In genomic region chr9:35847786-35848185, GRCh38 we compare ENCODE assay signal across 12 cellular contexts. TPM values are rescaled to one million over a fixed set of nuclear protein-coding genes. Genes with fewer than 3 reads are reported as not detected.
DNase-seq lines count a peak whose midpoint lies in the region; ATAC-seq and TF ChIP-seq lines count a peak whose summit lies in the region.
"Had no signal": no experiment of that assay in that cellular context is flagged by ENCODE, and none has a peak within 500 bp of the region (broad histone marks: within the 10 kb centered on the region; RNA-seq: fewer than 3 reads in every experiment).

No MANE protein-coding gene starts in this region.

- DNase-seq in heart right ventricle (no peak), Right ventricle myocardium superior (no peak), adipocyte (ENCODE audit: low read depth) (no peak), tibial artery (peak; percentile 5 to 13), cerebellar nuclear complex (lab: John Stamatoyannopoulos, UW) (no peak), T-helper 2 cell (no peak)
- DNase-seq: activated CD4-positive, alpha-beta T cell treated with anti-CD3 and anti-CD28 coated beads, Interleukin-2, amount 10 ng/mL, durations not matched to agents 24 days and 14 days; BE2C; Kasumi-1; stimulated activated CD4-positive, alpha-beta T cell treated with anti-CD3 and anti-CD28 coated beads, Interleukin-12 subunit alpha, Interleukin-12 subunit beta, amount 100 ng/mL, for 4 hours had no signal

- H3K27me3 ChIP-seq in heart right ventricle: peaks cover 0 to 69% (median 3%) of the 10 kb centered on the region in 7 donors
- no peaks in the 10 kb centered on the region for H3K27me3 ChIP-seq in adipocyte (replicated peaks; ENCODE audit: control insufficient read depth, insufficient read depth, low read length)
- no peaks in the 10 kb centered on the region for H3K27me3 ChIP-seq in tibial artery
- H3K27me3 ChIP-seq: BE2C had no signal

- TF ChIP-seq CTCF in heart right ventricle (IDR thresholded peaks at IDR 0.05): no peak
- TF ChIP-seq CTCF in tibial artery (IDR thresholded peaks at IDR 0.05): no peak

- ATAC-seq in heart right ventricle (no peak), Right ventricle myocardium superior (ENCODE audit: poor library complexity) (no peak), HG02885 (IDR thresholded peaks at IDR 0.05; ENCODE audit: poor library complexity, unreplicated experiment) (peak; percentile 10), GM18520 (IDR thresholded peaks at IDR 0.05; ENCODE audit: unreplicated experiment) (no peak)

- intact Hi-C loops in heart right ventricle (cut with DNase I) (no loop called here), Right ventricle myocardium superior (cut with DNase I) (no loop called here), tibial artery (cut with DNase I; ENCODE audit: low total_unique reads) (no loop called here)

- H3K27ac ChIP-seq in heart right ventricle: peak overlapping the region in 8 of 10 donors; percentile 23 to 66 (median 55)
- H3K27ac ChIP-seq in tibial artery: peak overlapping the region; percentile 42 to 44

- H3K4me1 ChIP-seq in heart right ventricle: peaks cover 2 to 56% (median 31%) of the 10 kb centered on the region in 9 donors
- H3K4me1 ChIP-seq in adipocyte (ENCODE audit: control insufficient read depth, insufficient read depth, low read length): peaks cover 35% of the 10 kb centered on the region
- H3K4me1 ChIP-seq in tibial artery: peaks cover 0 to 42% (median 24%) of the 10 kb centered on the region in 4 donors
- H3K4me1 ChIP-seq: BE2C had no signal

- H3K4me3 ChIP-seq in heart right ventricle (no peak overlapping the region), adipocyte (ENCODE audit: low read length) (no peak overlapping the region), tibial artery (no peak overlapping the region)

- 95% methylated on average over 1 of the region's 1 CpG for WGBS in heart right ventricle, 2 donors

- H3K36me3 ChIP-seq in heart right ventricle (peaks cover 0 to 20% (median 0%) of the 10 kb centered on the region in 9 donors), adipocyte (ENCODE audit: control insufficient read depth, insufficient read depth, low read length, severe bottlenecking) (peaks cover 2% of the 10 kb centered on the region), tibial artery (peaks cover 12 to 47% (median 12%) of the 10 kb centered on the region in 3 donors)
- H3K36me3 ChIP-seq: BE2C had no signal

- peak overlapping the region; percentile 14 for H3K9ac ChIP-seq in adipocyte (ENCODE audit: low read length)

- H3K9me3 ChIP-seq in heart right ventricle (no peaks in the 10 kb centered on the region), adipocyte (ENCODE audit: control insufficient read depth, low read length) (no peaks in the 10 kb centered on the region), tibial artery (no peaks in the 10 kb centered on the region)
- H3K9me3 ChIP-seq: BE2C had no signal

RNA-seq across cellular contexts. Expression of gene TMEM8B, which starts 18.8 kb away (rescaled TPM):
- total RNA-seq in heart right ventricle (10 to 100 TPM; 13.6 to 22.9 (median 20.5) TPM), Right ventricle myocardium superior (13.3 TPM)
- polyA plus RNA-seq in heart right ventricle: 1 to 10 TPM; 6.7 to 8.0 TPM

RNA-seq across cellular contexts. Expression of gene FAM221B, which starts 19.3 kb away (rescaled TPM):
- total RNA-seq in heart right ventricle: not detected
- not detected for polyA plus RNA-seq in heart right ventricle
- not detected for total RNA-seq in Right ventricle myocardium superior
- total RNA-seq: activated CD4-positive, alpha-beta T cell treated with anti-CD3 and anti-CD28 coated beads, Interleukin-2, amount 10 ng/mL, durations not matched to agents 24 days and 14 days had no signal

RNA-seq across cellular contexts. Expression of gene OR13J1, which starts 22.4 kb away (rescaled TPM):
- total RNA-seq in heart right ventricle: not detected
- polyA plus RNA-seq in heart right ventricle: not detected
- not detected for total RNA-seq in Right ventricle myocardium superior
- total RNA-seq: activated CD4-positive, alpha-beta T cell treated with anti-CD3 and anti-CD28 coated beads, Interleukin-2, amount 10 ng/mL, durations not matched to agents 24 days and 14 days had no signal

RNA-seq across cellular contexts. Expression of gene HINT2, which starts 32.9 kb away (rescaled TPM):
- total RNA-seq in heart right ventricle (10 to 100 TPM; 56.8 to 83.1 (median 76.7) TPM), Right ventricle myocardium superior (82.9 TPM)
- 100 to 1,000 TPM in 1 of 2 donors, 10 to 100 TPM in 1; 69.9 to 120 TPM for polyA plus RNA-seq in heart right ventricle

RNA-seq across cellular contexts. Expression of gene SPAG8, which starts 35.7 kb away (rescaled TPM):
- total RNA-seq in heart right ventricle (1 to 10 TPM in 9 of 10 donors, under 1 TPM in 1; 0.86 to 4.2 (median 2.9) TPM), Right ventricle myocardium superior (1.8 TPM)
- 1 to 10 TPM in 1 of 2 donors, under 1 TPM in 1; 0.84 to 6.0 TPM for polyA plus RNA-seq in heart right ventricle

Comparison
In these comparisons a context has a peak if more than half of its experiments do, and no peak if none do; other contexts are left out.
1. DNase-seq: peak in tibial artery (2 of 2); none in heart right ventricle (0 of 2), Right ventricle myocardium superior (single experiment), adipocyte (single experiment), cerebellar nuclear complex (0 of 2) and T-helper 2 cell (0 of 5).